Comparison of ENCODE assay signal across 2 cellular contexts in genomic region chr12:120989687-120990086, GRCh38.
TF ChIP-seq lines count a peak whose summit lies in the region.

No MANE protein-coding gene starts in this region.

TF ChIP-seq in HepG2, 621 proteins besides CTCF, POLR2A, EP300 and RAD21:
- no peak for TF ChIP-seq ZIK1 (CRISPR knock-in tag; IDR thresholded peaks at IDR 0.05; ENCODE audit: borderline replicate concordance, low read depth)
- peak; percentile 50; the same call in 1 of the 2 replicates for TF ChIP-seq HNF4G (IDR thresholded peaks at IDR 0.05; ENCODE audit: borderline replicate concordance, low read depth, low read length)
- TF ChIP-seq HNF4G (CRISPR knock-in tag; IDR thresholded peaks at IDR 0.05; ENCODE audit: borderline replicate concordance, low read depth) = no peak
- TF ChIP-seq HNF4A (CRISPR knock-in tag; IDR thresholded peaks at IDR 0.05) = peak; percentile 70
- TF ChIP-seq HMGXB3 (CRISPR knock-in tag; IDR thresholded peaks at IDR 0.05; ENCODE audit: borderline replicate concordance) = no peak
- TF ChIP-seq RBFOX2 (IDR thresholded peaks at IDR 0.05; ENCODE audit: low read depth, low read length) = 0 out of 2 replicates have a peak, but pooled peaks have one; percentile 35
- peak; percentile 53; the same call in 1 of the 2 replicates for TF ChIP-seq ZKSCAN1 (IDR thresholded peaks at IDR 0.05; ENCODE audit: low read length)
- peak; percentile 58; the same call in 1 of the 2 replicates for TF ChIP-seq ZMYM2 (CRISPR knock-in tag; IDR thresholded peaks at IDR 0.05)
- peak; percentile 37; the same call in 1 of the 2 replicates for TF ChIP-seq RCOR2 (CRISPR knock-in tag; IDR thresholded peaks at IDR 0.05)
- TF ChIP-seq ZMYM3 (CRISPR knock-in tag; IDR thresholded peaks at IDR 0.05) = peak; percentile 85
- TF ChIP-seq KDM1A (CRISPR knock-in tag; IDR thresholded peaks at IDR 0.05) = peak; percentile 69; the same call in 1 of the 2 replicates
- peak; percentile 39; the same call in 1 of the 2 replicates for TF ChIP-seq NCOR1 (IDR thresholded peaks at IDR 0.05; ENCODE audit: borderline replicate concordance, low read length)

TF ChIP-seq in H1, 55 proteins besides CTCF, POLR2A, EP300 and RAD21:
- TF ChIP-seq BRCA1 (IDR thresholded peaks at IDR 0.05; ENCODE audit: low read depth, low read length) (no peak), KDM1A (IDR thresholded peaks at IDR 0.05; ENCODE audit: borderline replicate concordance, low read length) (peak; percentile 58; the same call in 1 of the 2 replicates)
